ENCODE assay signal across 20 cellular contexts in the genomic region with DNA sequence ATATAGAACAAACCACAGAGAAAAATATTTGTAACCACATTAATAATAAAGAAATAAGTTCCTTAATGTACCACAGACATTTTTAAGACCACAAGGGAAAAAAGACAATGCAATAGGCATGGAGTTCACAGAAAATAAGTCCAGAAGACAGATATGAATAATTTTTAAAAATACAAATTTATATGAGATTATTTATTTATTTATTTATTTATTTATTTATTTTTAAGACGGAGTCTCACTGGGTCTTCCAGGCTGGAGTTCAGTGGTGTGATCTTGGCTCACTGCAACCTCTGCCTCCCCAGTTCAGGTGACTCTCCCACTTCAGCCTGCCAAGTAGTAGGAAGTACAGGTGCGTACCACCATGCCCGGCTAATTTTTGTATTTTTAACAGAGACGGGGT. TPM values are rescaled to one million over a fixed set of nuclear protein-coding genes. Genes with fewer than 3 reads are reported as not detected.
DNase-seq lines count a peak whose midpoint lies in the region; ATAC-seq, FAIRE-seq and TF ChIP-seq lines count a peak whose summit lies in the region.
"Had no signal": no experiment of that assay in that cellular context is flagged by ENCODE, and none has a peak within 500 bp of the region (broad histone marks: within the 10 kb centered on the region; RNA-seq: fewer than 3 reads in every experiment).

No MANE protein-coding gene starts in this region.

- no peak overlapping the region for H3K27ac ChIP-seq in coronary artery
- H3K27ac ChIP-seq: BLaER1, C4-2B had no signal

- DNase-seq in AG10803 (ENCODE audit: low read depth) (peak; percentile 0), choroid plexus epithelial cell (ENCODE audit: low read depth) (peak; percentile 4), frontal cortex (ENCODE audit: low spot score in 2 of 2) (no peak), coronary artery (ENCODE audit: low spot score) (no peak)
- no peak for DNase-seq in stimulated activated naive CD8-positive, alpha-beta T cell treated with anti-CD3 and anti-CD28 coated beads, Interleukin-15, Interleukin-2, amounts not matched to agents 100 U/mL and 50 U/mL, for 24 hours
- DNase-seq: 8988T; CD4-positive, CD25-positive, alpha-beta regulatory T cell; CD8-positive, alpha-beta memory T cell; DMS 273 treated with DMSO at 0.1 percent for 48 hours; DMS79; GF-D8; H9; HFFc6 had no signal

- no peak for ATAC-seq in activated CD4-positive, CD25-positive, alpha-beta regulatory T cell treated with anti-CD3 and anti-CD28 coated beads, Interleukin-2, amount 50 U/mL, for 24 hours
- no peak for ATAC-seq in stimulated activated naive CD8-positive, alpha-beta T cell treated with anti-CD3 and anti-CD28 coated beads, Interleukin-15, Interleukin-2, amounts not matched to agents 100 U/mL and 50 U/mL, for 24 hours
- ATAC-seq: GM23338, HCT116 had no signal

- TF ChIP-seq CTCF in AG10803 (conservative IDR thresholded peaks at IDR 0.05; ENCODE audit: low read length) (no peak), choroid plexus epithelial cell (conservative IDR thresholded peaks at IDR 0.05; ENCODE audit: low read depth, low read length) (no peak), coronary artery (IDR thresholded peaks at IDR 0.05) (no peak)

- H3K4me3 ChIP-seq in AG10803 (ENCODE audit: low read length) (no peak overlapping the region), choroid plexus epithelial cell (ENCODE audit: low read depth, low read length) (no peak overlapping the region), coronary artery (no peak overlapping the region)
- H3K4me3 ChIP-seq: BLaER1, GM23338 had no signal

- FAIRE-seq in frontal cortex (lab: Jason Lieb, UNC) = peak; percentile 58
- FAIRE-seq: D721Med, GM18507 had no signal

RNA-seq across cellular contexts. Expression of gene THAP9, which starts 53.7 kb away (rescaled TPM):
- 17.5 TPM for total RNA-seq in frontal cortex

RNA-seq across cellular contexts. Expression of gene LIN54, which starts 56.4 kb away (rescaled TPM):
- total RNA-seq in frontal cortex = 30.6 TPM

Comparison
In these comparisons a context has a peak if more than half of its experiments do, and no peak if none do; other contexts are left out.
1. DNase-seq: peak in AG10803 (single experiment) and choroid plexus epithelial cell (single experiment); none in frontal cortex (0 of 2), coronary artery (single experiment) and stimulated activated naive CD8-positive, alpha-beta T cell treated with anti-CD3 and anti-CD28 coated beads, Interleukin-15, Interleukin-2, amounts not matched to agents 100 U/mL and 50 U/mL, for 24 hours (single experiment).